ENCODE assay signal across 1 cellular context in the genomic region with DNA sequence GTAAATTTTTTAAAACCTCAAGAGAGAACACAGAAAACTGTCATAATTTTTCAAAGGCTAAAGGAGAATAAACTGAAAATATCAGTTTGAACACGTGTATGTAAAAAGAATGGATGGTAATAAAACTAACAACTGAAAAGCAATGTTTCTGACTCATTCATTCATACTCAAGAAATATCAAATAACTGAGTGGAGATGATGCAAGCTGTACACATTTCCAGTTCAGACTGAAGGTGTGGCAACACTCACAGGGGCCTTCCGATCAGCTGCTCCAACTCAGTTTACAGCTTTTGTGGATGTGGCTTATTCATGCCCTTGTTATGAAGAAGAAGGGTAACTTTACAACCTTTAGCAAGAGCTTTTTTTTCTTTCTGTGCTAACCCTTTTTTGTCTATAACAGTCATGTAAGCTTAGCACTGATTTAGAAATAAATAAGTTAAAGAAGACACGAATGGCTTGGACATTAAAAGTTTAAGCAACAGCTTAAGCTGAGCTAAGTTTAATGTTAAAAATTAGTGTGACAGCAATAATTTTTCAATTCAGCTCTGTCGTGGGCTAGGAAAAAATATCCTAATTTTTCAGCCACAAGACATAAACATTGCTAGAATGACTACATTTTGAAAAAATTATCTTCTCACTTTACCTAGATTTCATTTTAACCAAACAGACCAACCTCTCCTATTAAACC.
TF ChIP-seq lines count a peak whose summit lies in the region.

No MANE protein-coding gene starts in this region.

TF ChIP-seq in HepG2, 621 proteins besides CTCF, POLR2A, EP300 and RAD21 (continued from another document and continues in another):
- TF ChIP-seq, protein P1, sequence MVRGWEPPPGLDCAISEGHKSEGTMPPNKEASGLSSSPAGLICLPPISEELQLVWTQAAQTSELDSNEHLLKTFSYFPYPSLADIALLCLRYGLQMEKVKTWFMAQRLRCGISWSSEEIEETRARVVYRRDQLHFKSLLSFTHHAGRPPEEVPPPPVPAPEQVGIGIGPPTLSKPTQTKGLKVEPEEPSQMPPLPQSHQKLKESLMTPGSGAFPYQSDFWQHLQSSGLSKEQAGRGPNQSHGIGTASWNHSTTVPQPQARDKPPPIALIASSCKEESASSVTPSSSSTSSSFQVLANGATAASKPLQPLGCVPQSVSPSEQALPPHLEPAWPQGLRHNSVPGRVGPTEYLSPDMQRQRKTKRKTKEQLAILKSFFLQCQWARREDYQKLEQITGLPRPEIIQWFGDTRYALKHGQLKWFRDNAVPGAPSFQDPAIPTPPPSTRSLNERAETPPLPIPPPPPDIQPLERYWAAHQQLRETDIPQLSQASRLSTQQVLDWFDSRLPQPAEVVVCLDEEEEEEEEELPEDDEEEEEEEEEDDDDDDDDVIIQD (CRISPR knock-in tag; IDR thresholded peaks at IDR 0.05; ENCODE audit: low read depth): peak; percentile 67; the same call in 1 of the 2 replicates
- TF ChIP-seq NFIB (CRISPR knock-in tag; IDR thresholded peaks at IDR 0.05; ENCODE audit: borderline replicate concordance) (no peak), CEBPG (CRISPR knock-in tag; IDR thresholded peaks at IDR 0.05) (peak; percentile 98), GTF3A (CRISPR knock-in tag; conservative IDR thresholded peaks at IDR 0.05) (no peak), ISL2 (CRISPR knock-in tag; IDR thresholded peaks at IDR 0.05) (peak; percentile 34; the same call in 1 of the 2 replicates), ZNF556 (CRISPR knock-in tag; IDR thresholded peaks at IDR 0.05; ENCODE audit: borderline replicate concordance) (no peak), KLF13 (CRISPR knock-in tag; IDR thresholded peaks at IDR 0.05) (no peak), TCF7 (IDR thresholded peaks at IDR 0.05; ENCODE audit: low read depth) (no peak), ZFP62 (CRISPR knock-in tag; IDR thresholded peaks at IDR 0.05) (no peak), FOXJ3 (CRISPR knock-in tag; IDR thresholded peaks at IDR 0.05; ENCODE audit: borderline replicate concordance) (peak; percentile 50; the same call in 1 of the 2 replicates), ATM (IDR thresholded peaks at IDR 0.05; ENCODE audit: borderline replicate concordance) (no peak), MTA1 (CRISPR knock-in tag; IDR thresholded peaks at IDR 0.05; ENCODE audit: borderline replicate concordance) (no peak), U2AF2 (IDR thresholded peaks at IDR 0.05; ENCODE audit: low read depth, low read length) (no peak), FOXM1 (CRISPR knock-in tag; IDR thresholded peaks at IDR 0.05) (no peak), RBM22 (optimal IDR thresholded peaks at IDR 0.05; ENCODE audit: low read length) (no peak), GABPB1 (CRISPR knock-in tag; IDR thresholded peaks at IDR 0.05) (no peak; the same call in 1 of the 2 replicates), ZNF496 (CRISPR knock-in tag; IDR thresholded peaks at IDR 0.05; ENCODE audit: insufficient replicate concordance) (no peak), JUND (CRISPR knock-in tag; IDR thresholded peaks at IDR 0.05) (no peak), ZNF530 (CRISPR knock-in tag; IDR thresholded peaks at IDR 0.05; ENCODE audit: low read depth) (no peak), MED1 (CRISPR knock-in tag; IDR thresholded peaks at IDR 0.05) (peak; percentile 94), HNF4A (CRISPR knock-in tag; IDR thresholded peaks at IDR 0.05) (peak; percentile 30; the same call in 1 of the 2 replicates), CBX1 (IDR thresholded peaks at IDR 0.05; ENCODE audit: low read depth) (no peak), AGO2 (optimal IDR thresholded peaks at IDR 0.05; ENCODE audit: low read depth, low read length) (no peak), ZNF703 (CRISPR knock-in tag; IDR thresholded peaks at IDR 0.05; ENCODE audit: borderline replicate concordance) (no peak), ZNF143 (CRISPR knock-in tag; IDR thresholded peaks at IDR 0.05) (no peak), THAP11 (CRISPR knock-in tag; IDR thresholded peaks at IDR 0.05) (0 out of 2 replicates have a peak, but pooled peaks have one; percentile 37), KAT7 (CRISPR knock-in tag; IDR thresholded peaks at IDR 0.05; ENCODE audit: borderline replicate concordance) (peak; percentile 91), ZFP37 (CRISPR knock-in tag; IDR thresholded peaks at IDR 0.05; ENCODE audit: borderline replicate concordance) (no peak), IRF2 (CRISPR knock-in tag; IDR thresholded peaks at IDR 0.05) (peak; percentile 71)
- TF ChIP-seq, protein P2, sequence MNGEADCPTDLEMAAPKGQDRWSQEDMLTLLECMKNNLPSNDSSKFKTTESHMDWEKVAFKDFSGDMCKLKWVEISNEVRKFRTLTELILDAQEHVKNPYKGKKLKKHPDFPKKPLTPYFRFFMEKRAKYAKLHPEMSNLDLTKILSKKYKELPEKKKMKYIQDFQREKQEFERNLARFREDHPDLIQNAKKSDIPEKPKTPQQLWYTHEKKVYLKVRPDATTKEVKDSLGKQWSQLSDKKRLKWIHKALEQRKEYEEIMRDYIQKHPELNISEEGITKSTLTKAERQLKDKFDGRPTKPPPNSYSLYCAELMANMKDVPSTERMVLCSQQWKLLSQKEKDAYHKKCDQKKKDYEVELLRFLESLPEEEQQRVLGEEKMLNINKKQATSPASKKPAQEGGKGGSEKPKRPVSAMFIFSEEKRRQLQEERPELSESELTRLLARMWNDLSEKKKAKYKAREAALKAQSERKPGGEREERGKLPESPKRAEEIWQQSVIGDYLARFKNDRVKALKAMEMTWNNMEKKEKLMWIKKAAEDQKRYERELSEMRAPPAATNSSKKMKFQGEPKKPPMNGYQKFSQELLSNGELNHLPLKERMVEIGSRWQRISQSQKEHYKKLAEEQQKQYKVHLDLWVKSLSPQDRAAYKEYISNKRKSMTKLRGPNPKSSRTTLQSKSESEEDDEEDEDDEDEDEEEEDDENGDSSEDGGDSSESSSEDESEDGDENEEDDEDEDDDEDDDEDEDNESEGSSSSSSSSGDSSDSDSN (CRISPR knock-in tag; IDR thresholded peaks at IDR 0.05): no peak
- TF ChIP-seq, protein P3, sequence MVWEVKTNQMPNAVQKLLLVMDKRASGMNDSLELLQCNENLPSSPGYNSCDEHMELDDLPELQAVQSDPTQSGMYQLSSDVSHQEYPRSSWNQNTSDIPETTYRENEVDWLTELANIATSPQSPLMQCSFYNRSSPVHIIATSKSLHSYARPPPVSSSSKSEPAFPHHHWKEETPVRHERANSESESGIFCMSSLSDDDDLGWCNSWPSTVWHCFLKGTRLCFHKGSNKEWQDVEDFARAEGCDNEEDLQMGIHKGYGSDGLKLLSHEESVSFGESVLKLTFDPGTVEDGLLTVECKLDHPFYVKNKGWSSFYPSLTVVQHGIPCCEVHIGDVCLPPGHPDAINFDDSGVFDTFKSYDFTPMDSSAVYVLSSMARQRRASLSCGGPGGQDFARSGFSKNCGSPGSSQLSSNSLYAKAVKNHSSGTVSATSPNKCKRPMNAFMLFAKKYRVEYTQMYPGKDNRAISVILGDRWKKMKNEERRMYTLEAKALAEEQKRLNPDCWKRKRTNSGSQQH (CRISPR knock-in tag; IDR thresholded peaks at IDR 0.05; ENCODE audit: low read depth): 0 out of 2 replicates have a peak, but pooled peaks have one; percentile 43
- TF ChIP-seq, protein P4, sequence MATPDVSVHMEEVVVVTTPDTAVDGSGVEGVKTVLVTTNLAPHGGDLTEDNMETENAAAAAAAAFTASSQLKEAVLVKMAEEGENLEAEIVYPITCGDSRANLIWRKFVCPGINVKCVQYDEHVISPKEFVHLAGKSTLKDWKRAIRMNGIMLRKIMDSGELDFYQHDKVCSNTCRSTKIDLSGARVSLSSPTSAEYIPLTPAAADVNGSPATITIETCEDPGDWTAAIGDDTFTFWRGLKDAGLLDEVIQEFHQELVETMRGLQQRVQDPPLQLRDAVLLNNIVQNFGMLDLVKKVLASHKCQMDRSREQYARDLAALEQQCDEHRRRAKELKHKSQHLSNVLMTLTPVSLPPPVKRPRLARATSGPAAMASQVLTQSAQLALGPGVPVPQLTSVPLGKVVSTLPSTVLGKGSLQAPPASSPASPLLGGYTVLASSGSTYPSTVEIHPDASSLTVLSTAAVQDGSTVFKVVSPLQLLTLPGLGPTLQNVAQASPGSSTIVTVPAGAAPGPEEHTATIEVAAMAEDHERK (CRISPR knock-in tag; IDR thresholded peaks at IDR 0.05; ENCODE audit: low read depth): no peak
- TF ChIP-seq, protein P5, sequence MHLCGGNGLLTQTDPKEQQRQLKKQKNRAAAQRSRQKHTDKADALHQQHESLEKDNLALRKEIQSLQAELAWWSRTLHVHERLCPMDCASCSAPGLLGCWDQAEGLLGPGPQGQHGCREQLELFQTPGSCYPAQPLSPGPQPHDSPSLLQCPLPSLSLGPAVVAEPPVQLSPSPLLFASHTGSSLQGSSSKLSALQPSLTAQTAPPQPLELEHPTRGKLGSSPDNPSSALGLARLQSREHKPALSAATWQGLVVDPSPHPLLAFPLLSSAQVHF (CRISPR knock-in tag; IDR thresholded peaks at IDR 0.05): no peak
- TF ChIP-seq, protein P6, sequence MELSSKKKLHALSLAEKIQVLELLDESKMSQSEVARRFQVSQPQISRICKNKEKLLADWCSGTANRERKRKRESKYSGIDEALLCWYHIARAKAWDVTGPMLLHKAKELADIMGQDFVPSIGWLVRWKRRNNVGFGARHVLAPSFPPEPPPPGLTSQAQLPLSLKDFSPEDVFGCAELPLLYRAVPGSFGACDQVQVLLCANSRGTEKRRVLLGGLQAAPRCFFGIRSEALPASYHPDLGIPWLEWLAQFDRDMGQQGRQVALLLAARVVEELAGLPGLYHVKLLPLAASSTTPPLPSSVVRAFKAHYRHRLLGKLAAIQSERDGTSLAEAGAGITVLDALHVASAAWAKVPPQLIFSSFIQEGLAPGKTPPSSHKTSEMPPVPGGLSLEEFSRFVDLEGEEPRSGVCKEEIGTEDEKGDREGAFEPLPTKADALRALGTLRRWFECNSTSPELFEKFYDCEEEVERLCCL (CRISPR knock-in tag; IDR thresholded peaks at IDR 0.05; ENCODE audit: borderline replicate concordance): no peak
- TF ChIP-seq, protein P7, sequence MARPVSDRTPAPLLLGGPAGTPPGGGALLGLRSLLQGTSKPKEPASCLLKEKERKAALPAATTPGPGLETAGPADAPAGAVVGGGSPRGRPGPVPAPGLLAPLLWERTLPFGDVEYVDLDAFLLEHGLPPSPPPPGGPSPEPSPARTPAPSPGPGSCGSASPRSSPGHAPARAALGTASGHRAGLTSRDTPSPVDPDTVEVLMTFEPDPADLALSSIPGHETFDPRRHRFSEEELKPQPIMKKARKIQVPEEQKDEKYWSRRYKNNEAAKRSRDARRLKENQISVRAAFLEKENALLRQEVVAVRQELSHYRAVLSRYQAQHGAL (CRISPR knock-in tag; IDR thresholded peaks at IDR 0.05; ENCODE audit: not compliant biosample characterization): no peak
- TF ChIP-seq, protein P8, sequence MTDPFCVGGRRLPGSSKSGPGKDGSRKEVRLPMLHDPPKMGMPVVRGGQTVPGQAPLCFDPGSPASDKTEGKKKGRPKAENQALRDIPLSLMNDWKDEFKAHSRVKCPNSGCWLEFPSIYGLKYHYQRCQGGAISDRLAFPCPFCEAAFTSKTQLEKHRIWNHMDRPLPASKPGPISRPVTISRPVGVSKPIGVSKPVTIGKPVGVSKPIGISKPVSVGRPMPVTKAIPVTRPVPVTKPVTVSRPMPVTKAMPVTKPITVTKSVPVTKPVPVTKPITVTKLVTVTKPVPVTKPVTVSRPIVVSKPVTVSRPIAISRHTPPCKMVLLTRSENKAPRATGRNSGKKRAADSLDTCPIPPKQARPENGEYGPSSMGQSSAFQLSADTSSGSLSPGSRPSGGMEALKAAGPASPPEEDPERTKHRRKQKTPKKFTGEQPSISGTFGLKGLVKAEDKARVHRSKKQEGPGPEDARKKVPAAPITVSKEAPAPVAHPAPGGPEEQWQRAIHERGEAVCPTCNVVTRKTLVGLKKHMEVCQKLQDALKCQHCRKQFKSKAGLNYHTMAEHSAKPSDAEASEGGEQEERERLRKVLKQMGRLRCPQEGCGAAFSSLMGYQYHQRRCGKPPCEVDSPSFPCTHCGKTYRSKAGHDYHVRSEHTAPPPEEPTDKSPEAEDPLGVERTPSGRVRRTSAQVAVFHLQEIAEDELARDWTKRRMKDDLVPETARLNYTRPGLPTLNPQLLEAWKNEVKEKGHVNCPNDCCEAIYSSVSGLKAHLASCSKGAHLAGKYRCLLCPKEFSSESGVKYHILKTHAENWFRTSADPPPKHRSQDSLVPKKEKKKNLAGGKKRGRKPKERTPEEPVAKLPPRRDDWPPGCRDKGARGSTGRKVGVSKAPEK (CRISPR knock-in tag; IDR thresholded peaks at IDR 0.05; ENCODE audit: borderline replicate concordance): no peak
- TF ChIP-seq, protein P9, sequence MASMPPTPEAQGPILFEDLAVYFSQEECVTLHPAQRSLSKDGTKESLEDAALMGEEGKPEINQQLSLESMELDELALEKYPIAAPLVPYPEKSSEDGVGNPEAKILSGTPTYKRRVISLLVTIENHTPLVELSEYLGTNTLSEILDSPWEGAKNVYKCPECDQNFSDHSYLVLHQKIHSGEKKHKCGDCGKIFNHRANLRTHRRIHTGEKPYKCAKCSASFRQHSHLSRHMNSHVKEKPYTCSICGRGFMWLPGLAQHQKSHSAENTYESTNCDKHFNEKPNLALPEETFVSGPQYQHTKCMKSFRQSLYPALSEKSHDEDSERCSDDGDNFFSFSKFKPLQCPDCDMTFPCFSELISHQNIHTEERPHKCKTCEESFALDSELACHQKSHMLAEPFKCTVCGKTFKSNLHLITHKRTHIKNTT (CRISPR knock-in tag; IDR thresholded peaks at IDR 0.05): no peak
